Comparison of ENCODE assay signal across 4 cellular contexts in the genomic region with DNA sequence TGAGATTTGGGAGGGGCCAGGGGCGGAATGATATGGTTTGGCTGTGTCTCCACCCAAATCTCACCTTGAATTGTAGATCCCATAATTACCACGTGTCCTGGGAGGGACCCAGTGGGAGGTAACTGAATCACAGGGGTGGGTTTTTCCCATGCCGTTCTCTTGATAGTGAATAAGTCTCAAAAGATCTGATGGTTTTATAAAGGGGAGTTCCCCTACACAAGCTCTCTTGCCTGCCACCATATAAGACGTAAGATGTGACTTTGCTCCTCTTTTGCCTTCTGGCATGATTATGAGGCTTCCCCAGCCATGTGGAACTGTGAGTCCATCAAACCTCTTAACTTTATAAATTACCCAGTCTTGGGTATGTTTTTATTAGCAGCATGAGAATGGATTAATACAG. TPM values are rescaled to one million over a fixed set of nuclear protein-coding genes. Genes with fewer than 3 reads are reported as not detected.
"Had no signal": no experiment of that assay in that cellular context is flagged by ENCODE, and none has a peak within 500 bp of the region (broad histone marks: within the 10 kb centered on the region; RNA-seq: fewer than 3 reads in every experiment).

No MANE protein-coding gene starts in this region.

RNA-seq across cellular contexts. Expression of a gene that starts 1.5 kb away (rescaled TPM):
- total RNA-seq: neural crest cell had no signal

RNA-seq across cellular contexts. Expression of a gene that starts 25.3 kb away (rescaled TPM):
- total RNA-seq: heart right ventricle; left ventricle myocardium inferior; natural killer cell treated with Interleukin-12 subunit alpha and Interleukin-12 subunit beta and Interleukin-15 and Interleukin-18, amount 100 ng/mL, for 72 hours; neural crest cell had no signal
